In the genomic region with DNA sequence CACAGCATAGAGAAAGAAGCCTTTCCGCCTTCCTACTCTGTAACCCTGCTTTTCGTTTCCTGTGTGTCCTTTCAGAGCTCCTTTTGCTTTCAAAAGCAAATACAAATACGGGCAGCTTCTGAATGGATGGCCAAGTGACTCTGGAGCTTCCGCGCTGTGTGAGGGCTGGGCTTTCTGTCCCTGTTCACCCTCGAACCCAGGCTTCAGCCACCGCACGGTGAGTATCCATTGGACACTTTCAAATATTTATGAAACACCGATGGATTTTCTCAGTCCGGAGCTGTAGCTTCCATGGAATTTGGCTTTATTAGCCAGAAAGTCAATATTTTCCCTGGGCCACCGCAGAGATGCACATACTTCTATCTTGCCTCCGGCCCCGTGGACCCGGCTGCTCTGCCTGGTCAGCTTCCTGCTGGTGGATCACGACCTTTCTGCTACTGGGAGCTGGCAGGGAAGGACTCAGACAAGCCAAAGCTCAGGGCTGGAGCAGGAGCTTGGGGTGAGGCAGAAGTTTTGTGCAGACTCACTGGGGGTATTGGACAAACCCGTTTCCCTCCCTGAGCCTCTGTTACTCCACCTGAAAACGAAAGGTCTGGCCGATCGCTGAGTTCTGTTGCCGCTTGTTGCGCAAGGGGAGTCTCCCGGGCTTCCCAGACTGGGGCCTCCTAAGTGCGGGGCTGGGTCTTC, we compare ENCODE assay signal across 9 cellular contexts.
DNase-seq lines count a peak whose midpoint lies in the region; TF ChIP-seq lines count a peak whose summit lies in the region.
"Had no signal": no experiment of that assay in that cellular context is flagged by ENCODE, and none has a peak within 500 bp of the region (broad histone marks: within the 10 kb centered on the region; RNA-seq: fewer than 3 reads in every experiment).

No MANE protein-coding gene starts in this region.

- H3K4me3 ChIP-seq in right atrium auricular region, result peak overlapping the region; percentile 3 to 37

- CTCF ChIA-PET in HEK293T (lab: Yijun Ruan, JAX), result interaction anchor here (0.9 to 1.5 kb wide), 4 partner anchors 26 to 86 kb away, joined by 3 to 8 read pairs (median 6); no protein-coding TSS in a partner anchor

- no peaks in the 10 kb centered on the region for H3K36me3 ChIP-seq in right atrium auricular region

- H3K9me3 ChIP-seq in right atrium auricular region, result no peaks in the 10 kb centered on the region

- no peaks in the 10 kb centered on the region for H3K27me3 ChIP-seq in right atrium auricular region

- POLR2A ChIA-PET in HEK293T (lab: Yijun Ruan, JAX), result interaction anchor here (1.3 to 2.0 kb wide), 2 partner anchors 21 to 26 kb away, joined by 4 to 6 read pairs; no protein-coding TSS in a partner anchor

- DNase-seq in HEK293T (ENCODE audit: extremely low spot score) (peak; percentile 42), right atrium auricular region (ENCODE audit: low spot score) (peak; percentile 65), retina (peak; percentile 59), LoVo (ENCODE audit: low spot score) (no peak), NCI-H446 treated with DMSO at 0.1 percent for 48 hours (lab: John Stamatoyannopoulos, UW) (no peak)
- no peak for DNase-seq in activated CD4-positive, alpha-beta T cell treated with anti-CD3 and anti-CD28 coated beads for 48 hours
- no peak for DNase-seq in stimulated activated CD4-positive, alpha-beta T cell treated with anti-CD3 and anti-CD28 coated beads, Interleukin-4, amount 100 ng/mL, for 4 hours
- DNase-seq: GF-D8 had no signal

- H3K4me1 ChIP-seq in right atrium auricular region, result peaks cover 0 to 6% of the 10 kb centered on the region in 2 donors

- no peak for TF ChIP-seq CTCF in VCaP (conservative IDR thresholded peaks at IDR 0.05)
- TF ChIP-seq CTCF in right atrium auricular region (IDR thresholded peaks at IDR 0.05), result no peak

- peak overlapping the region; percentile 97 for H3K27ac ChIP-seq in VCaP
- H3K27ac ChIP-seq in right atrium auricular region, result peak overlapping the region in 1 of 2 donors; percentile 17

TF ChIP-seq in HEK293T, 16 proteins besides CTCF, POLR2A, EP300 and RAD21:
- no peak for TF ChIP-seq L3MBTL2 (conservative IDR thresholded peaks at IDR 0.05)
- no peak for TF ChIP-seq CTBP1 (IDR thresholded peaks at IDR 0.05; ENCODE audit: borderline replicate concordance)
- TF ChIP-seq ZNF384 (IDR thresholded peaks at IDR 0.05), result no peak
- TF ChIP-seq FOXM1 (IDR thresholded peaks at IDR 0.05; ENCODE audit: borderline replicate concordance), result no peak
- TF ChIP-seq HDGF (IDR thresholded peaks at IDR 0.05; ENCODE audit: borderline replicate concordance), result no peak
- no peak for TF ChIP-seq FOXA1 (IDR thresholded peaks at IDR 0.05)
- no peak for TF ChIP-seq ELF4 (IDR thresholded peaks at IDR 0.05)
- TF ChIP-seq, protein P1, sequence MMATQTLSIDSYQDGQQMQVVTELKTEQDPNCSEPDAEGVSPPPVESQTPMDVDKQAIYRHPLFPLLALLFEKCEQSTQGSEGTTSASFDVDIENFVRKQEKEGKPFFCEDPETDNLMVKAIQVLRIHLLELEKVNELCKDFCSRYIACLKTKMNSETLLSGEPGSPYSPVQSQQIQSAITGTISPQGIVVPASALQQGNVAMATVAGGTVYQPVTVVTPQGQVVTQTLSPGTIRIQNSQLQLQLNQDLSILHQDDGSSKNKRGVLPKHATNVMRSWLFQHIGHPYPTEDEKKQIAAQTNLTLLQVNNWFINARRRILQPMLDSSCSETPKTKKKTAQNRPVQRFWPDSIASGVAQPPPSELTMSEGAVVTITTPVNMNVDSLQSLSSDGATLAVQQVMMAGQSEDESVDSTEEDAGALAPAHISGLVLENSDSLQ (IDR thresholded peaks at IDR 0.05), result no peak
- TF ChIP-seq BHLHE40 (IDR thresholded peaks at IDR 0.05; ENCODE audit: borderline replicate concordance), result no peak
- TF ChIP-seq ARNT (IDR thresholded peaks at IDR 0.05), result no peak
- no peak for TF ChIP-seq SP1 (IDR thresholded peaks at IDR 0.05)
- TF ChIP-seq NFRKB (IDR thresholded peaks at IDR 0.05), result no peak
- no peak for TF ChIP-seq LEF1 (IDR thresholded peaks at IDR 0.05; ENCODE audit: borderline replicate concordance)
- no peak for TF ChIP-seq SUZ12 (IDR thresholded peaks at IDR 0.05)
- no peak for TF ChIP-seq FOXK2 (IDR thresholded peaks at IDR 0.05)
- TF ChIP-seq TARDBP (IDR thresholded peaks at IDR 0.05), result no peak

Comparison
In these comparisons a context has a peak if more than half of its experiments do, and no peak if none do; other contexts are left out.
1. DNase-seq: peak in HEK293T (single experiment), right atrium auricular region (single experiment) and retina (single experiment); none in LoVo (single experiment), activated CD4-positive, alpha-beta T cell treated with anti-CD3 and anti-CD28 coated beads for 48 hours (single experiment), stimulated activated CD4-positive, alpha-beta T cell treated with anti-CD3 and anti-CD28 coated beads, Interleukin-4, amount 100 ng/mL, for 4 hours (0 of 2) and NCI-H446 treated with DMSO at 0.1 percent for 48 hours (single experiment).